Comparison of ENCODE assay signal across 9 cellular contexts in genomic region chr12:113136128-113136989, GRCh38. TPM values are rescaled to one million over a fixed set of nuclear protein-coding genes. Genes with fewer than 3 reads are reported as not detected.
DNase-seq lines count a peak whose midpoint lies in the region; ATAC-seq and TF ChIP-seq lines count a peak whose summit lies in the region.
"Had no signal": no experiment of that assay in that cellular context is flagged by ENCODE, and none has a peak within 500 bp of the region (broad histone marks: within the 10 kb centered on the region; RNA-seq: fewer than 3 reads in every experiment).

No MANE protein-coding gene starts in this region.

- no peak for TF ChIP-seq CTCF in CD4-positive, alpha-beta T cell (IDR thresholded peaks at IDR 0.05)

- POLR2A ChIA-PET in CD4-positive, alpha-beta T cell (lab: Charles Lee), result no interaction called here

- peak; percentile 20 to 79 (median 46) for DNase-seq in CD4-positive, alpha-beta T cell
- peak; percentile 14 for DNase-seq in NCI-H2029 treated with DMSO at 0.1 percent for 48 hours (lab: John Stamatoyannopoulos, UW)
- peak; percentile 50 for DNase-seq in activated T-cell treated with anti-CD3 and anti-CD28 coated beads for 4 hours
- DNase-seq in stimulated activated CD4-positive, alpha-beta T cell treated with anti-CD3 and anti-CD28 coated beads, TNF-alpha, amount 100 ng/mL, for 24 hours (ENCODE audit: low read depth in 3 of 3), result peak in 2 of 3 experiments; percentile 22 to 68
- no peak for DNase-seq in islet precursor cell
- no peak for DNase-seq in NCI-H187 (lab: John Stamatoyannopoulos, UW)

- H3K27ac Mint-ChIP-seq in CD4-positive, alpha-beta T cell, result peak overlapping the region; percentile 98

- no peaks in the 10 kb centered on the region for H3K36me3 Mint-ChIP-seq in CD4-positive, alpha-beta T cell (ENCODE audit: low read depth)

- H3K4me3 ChIP-seq in iPS-11a (ENCODE audit: low read depth, low read length), result peak overlapping the region; percentile 27

- CTCF ChIA-PET in CD4-positive, alpha-beta T cell (lab: Charles Lee), result interaction anchor here (0.7 to 1.9 kb wide), 5 partner anchors 17 to 79 kb away, joined by 3 to 12 read pairs (median 3); no protein-coding TSS in a partner anchor

- H3K9me3 ChIP-seq in CD4-positive, alpha-beta T cell (ENCODE audit: control insufficient read depth, low read length), result no peaks in the 10 kb centered on the region

- peak; percentile 76 for ATAC-seq in CD4-positive, alpha-beta T cell (ENCODE audit: poor library complexity)
- no peak for ATAC-seq in GM18907 (IDR thresholded peaks at IDR 0.05; ENCODE audit: unreplicated experiment)

- intact Hi-C loops in CD4-positive, alpha-beta T cell (cut with DNase I, micrococcal nuclease), result loop anchor here in 1 of 2 experiments (1.0 to 5.0 kb wide), 2 partner anchors 16 to 36 kb away; no protein-coding TSS in a partner anchor

- H3K9me3 Mint-ChIP-seq in CD4-positive, alpha-beta T cell, result no peaks in the 10 kb centered on the region

- no peaks in the 10 kb centered on the region for H3K27me3 ChIP-seq in CD4-positive, alpha-beta T cell (ENCODE audit: control insufficient read depth, insufficient read depth, low read length)

- H3K4me1 Mint-ChIP-seq in CD4-positive, alpha-beta T cell (ENCODE audit: low read depth), result peaks cover 13% of the 10 kb centered on the region

- H3K27ac ChIP-seq in CD4-positive, alpha-beta T cell (ENCODE audit: low read depth, low read length), result peak overlapping the region; percentile 61

- no peaks in the 10 kb centered on the region for H3K27me3 Mint-ChIP-seq in CD4-positive, alpha-beta T cell

- H3K4me3 Mint-ChIP-seq in CD4-positive, alpha-beta T cell, result peak overlapping the region; percentile 92

RNA-seq across cellular contexts. Expression of gene RASAL1, which starts 0.8 kb away (rescaled TPM):
- total RNA-seq in CD4-positive, alpha-beta T cell, result 1 to 10 TPM; 1.2 to 2.7 TPM

RNA-seq across cellular contexts. Expression of gene CFAP73, which starts 13.2 kb away (rescaled TPM):
- 1 to 10 TPM in 1 of 2 experiments, under 1 TPM in 1; 0.92 to 1.2 TPM for total RNA-seq in CD4-positive, alpha-beta T cell
- total RNA-seq: urinary bladder had no signal

RNA-seq across cellular contexts. Expression of gene DDX54, which starts 48.9 kb away (rescaled TPM):
- total RNA-seq in CD4-positive, alpha-beta T cell, result 10 to 100 TPM; 56.8 to 61.1 TPM

RNA-seq across cellular contexts. Expression of gene RITA1, which starts 49.2 kb away (rescaled TPM):
- 1 to 10 TPM; 2.9 to 3.3 TPM for total RNA-seq in CD4-positive, alpha-beta T cell

Comparison
In these comparisons a context has a peak if more than half of its experiments do, and no peak if none do; other contexts are left out.
1. DNase-seq: peak in CD4-positive, alpha-beta T cell (10 of 10), NCI-H2029 treated with DMSO at 0.1 percent for 48 hours (single experiment), activated T-cell treated with anti-CD3 and anti-CD28 coated beads for 4 hours (single experiment) and stimulated activated CD4-positive, alpha-beta T cell treated with anti-CD3 and anti-CD28 coated beads, TNF-alpha, amount 100 ng/mL, for 24 hours (2 of 3); none in islet precursor cell (single experiment) and NCI-H187 (0 of 2).